Comparison of ENCODE assay signal across 7 cellular contexts in genomic region chr3:59212128-59212764, GRCh38.
DNase-seq lines count a peak whose midpoint lies in the region; ATAC-seq and TF ChIP-seq lines count a peak whose summit lies in the region.

No MANE protein-coding gene starts in this region.

- no peak overlapping the region for H3K9ac ChIP-seq in KMS-11

- no peak overlapping the region for H3K4me3 Mint-ChIP-seq in naive B cell

- H3K4me3 ChIP-seq in KMS-11 (IDR thresholded peaks at IDR 0.05; ENCODE audit: insufficient read depth, low read depth, low read length): no peak overlapping the region
- no peak overlapping the region for H3K4me3 ChIP-seq in epithelial cell of proximal tubule (ENCODE audit: low read depth, low read length)

- no peaks in the 10 kb centered on the region for H4K20me1 ChIP-seq in KMS-11 (ENCODE audit: insufficient read depth)

- TF ChIP-seq CTCF in KMS-11 (conservative IDR thresholded peaks at IDR 0.05; ENCODE audit: low read depth, low read length) (peak; percentile 62), epithelial cell of proximal tubule (conservative IDR thresholded peaks at IDR 0.05; ENCODE audit: low read depth, low read length) (peak; percentile 67)

- no peaks in the 10 kb centered on the region for H3K27me3 ChIP-seq in KMS-11 (ENCODE audit: insufficient read depth, low read depth)

- H3K4me1 Mint-ChIP-seq in naive B cell: no peaks in the 10 kb centered on the region

- no peaks in the 10 kb centered on the region for H3K9me3 Mint-ChIP-seq in naive B cell

- H3K79me2 ChIP-seq in KMS-11 (ENCODE audit: insufficient read depth, low read depth): no peaks in the 10 kb centered on the region

- H3K4me1 ChIP-seq in KMS-11 (ENCODE audit: low read depth, poor library complexity, severe bottlenecking): no peaks in the 10 kb centered on the region

- DNase-seq in ELF-1 (ENCODE audit: low read depth, low spot score) (peak; percentile 10), RPMI7951 (ENCODE audit: low read depth) (peak; percentile 64), epithelial cell of proximal tubule (ENCODE audit: low read depth) (no peak), naive B cell (peak; percentile 11)
- no peak for DNase-seq in stimulated activated naive CD4-positive, alpha-beta T cell treated with Interleukin-2 at 50 U/mL for 16 hours (lab: John Stamatoyannopoulos, UW)

- H3K36me3 ChIP-seq in KMS-11 (ENCODE audit: insufficient read depth): no peaks in the 10 kb centered on the region

- H2AFZ ChIP-seq in KMS-11 (ENCODE audit: low read depth): no peak overlapping the region

- ATAC-seq in GM19467 (IDR thresholded peaks at IDR 0.05; ENCODE audit: unreplicated experiment) (peak; percentile 73), naive B cell (ENCODE audit: low read depth in 2 of 2) (no peak)

- no peak overlapping the region for H3K27ac Mint-ChIP-seq in naive B cell

- no peaks in the 10 kb centered on the region for H3K36me3 Mint-ChIP-seq in naive B cell

- H3K27ac ChIP-seq in KMS-11: no peak overlapping the region

- no peak overlapping the region for H3K4me2 ChIP-seq in KMS-11

- peaks cover 0 to 5% (median 0%) of the 10 kb centered on the region in 3 donors for H3K27me3 Mint-ChIP-seq in naive B cell

Comparison
In these comparisons a context has a peak if more than half of its experiments do, and no peak if none do; other contexts are left out.
1. DNase-seq: peak in ELF-1 (single experiment), RPMI7951 (single experiment) and naive B cell (single experiment); none in epithelial cell of proximal tubule (single experiment) and stimulated activated naive CD4-positive, alpha-beta T cell treated with Interleukin-2 at 50 U/mL for 16 hours (single experiment).